Comparison of ENCODE assay signal across 12 cellular contexts in the genomic region with DNA sequence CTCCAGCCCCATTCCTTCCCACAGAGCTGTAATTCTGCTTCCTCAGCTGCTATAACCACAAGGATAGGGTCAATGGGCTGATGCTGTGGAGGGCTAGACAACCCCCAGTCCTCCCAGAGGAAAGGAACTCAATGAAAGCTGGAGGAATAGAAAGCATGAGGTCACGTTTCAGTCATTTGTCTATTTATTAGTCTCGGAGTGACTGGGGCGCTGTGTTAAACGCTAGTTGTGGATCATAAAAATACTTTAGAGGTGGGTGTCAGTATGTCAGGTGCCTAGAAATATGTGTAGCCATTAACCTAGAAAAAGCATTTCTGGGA. TPM values are rescaled to one million over a fixed set of nuclear protein-coding genes. Genes with fewer than 3 reads are reported as not detected.
DNase-seq lines count a peak whose midpoint lies in the region; ATAC-seq and TF ChIP-seq lines count a peak whose summit lies in the region.
"Had no signal": no experiment of that assay in that cellular context is flagged by ENCODE, and none has a peak within 500 bp of the region (broad histone marks: within the 10 kb centered on the region; RNA-seq: fewer than 3 reads in every experiment).

No MANE protein-coding gene starts in this region.

- TF ChIP-seq EP300 in suprapubic skin (IDR thresholded peaks at IDR 0.05) = no peak

- H3K9me2 ChIP-seq in DOHH2 (replicated peaks; ENCODE audit: control insufficient read depth, low read length) = no peaks in the 10 kb centered on the region
- H3K9me2 ChIP-seq in PC-3 (replicated peaks; ENCODE audit: low read length) = no peaks in the 10 kb centered on the region

- CTCF ChIA-PET in activated CD8-positive, alpha-beta T cell treated with anti-CD3 and anti-CD28 coated beads, Interleukin-2, amount 10 ng/mL, durations not matched to agents 7 days and 5 days (lab: Charles Lee) = interaction anchor here (1.3 kb wide), 1 partner anchor 286 kb away, joined by 4 read pairs; no protein-coding TSS in a partner anchor
- CTCF ChIA-PET in PC-3 (lab: Charles Lee) = no interaction called here

- H2AFZ ChIP-seq in PC-3 (ENCODE audit: low read length) = no peak overlapping the region

- H3K4me3 ChIP-seq in DOHH2 (ENCODE audit: low read length) = peak overlapping the region; percentile 48
- H3K4me3 ChIP-seq in PC-3 (ENCODE audit: low read length) = no peak overlapping the region
- no peak overlapping the region for H3K4me3 ChIP-seq in suprapubic skin

- H3K4me1 Mint-ChIP-seq in activated CD8-positive, alpha-beta T cell treated with anti-CD3 and anti-CD28 coated beads, Interleukin-2, amount 10 ng/mL, durations not matched to agents 7 days and 5 days (ENCODE audit: low read depth) = peaks cover 64% of the 10 kb centered on the region

- H3K4me2 ChIP-seq in DOHH2 (ENCODE audit: low read length) (peak overlapping the region; percentile 62), PC-3 (ENCODE audit: low read length) (no peak overlapping the region)

- no peaks in the 10 kb centered on the region for H3K36me3 ChIP-seq in DOHH2 (ENCODE audit: control insufficient read depth, low read length)
- H3K36me3 ChIP-seq in PC-3 (ENCODE audit: low read depth, low read length) = no peaks in the 10 kb centered on the region
- H3K36me3 ChIP-seq in suprapubic skin = no peaks in the 10 kb centered on the region

- no peak overlapping the region for H3K9ac ChIP-seq in PC-3 (ENCODE audit: low read length)

- H3K27me3 ChIP-seq in DOHH2 (ENCODE audit: control insufficient read depth, low read length) (no peaks in the 10 kb centered on the region), PC-3 (ENCODE audit: low read length) (0 out of 2 replicates have a peak, but pooled peaks cover 5% of the 10 kb centered on the region), suprapubic skin (peaks cover 20% of the 10 kb centered on the region)

- H3K9me3 Mint-ChIP-seq in activated CD8-positive, alpha-beta T cell treated with anti-CD3 and anti-CD28 coated beads, Interleukin-2, amount 10 ng/mL, durations not matched to agents 7 days and 5 days (ENCODE audit: insufficient read depth) = no peaks in the 10 kb centered on the region
- H3K9me3 Mint-ChIP-seq: memory B cell had no signal

- intact Hi-C loops in PC-3 (cut with micrococcal nuclease) = no loop called here

- no peak overlapping the region for H3K27ac Mint-ChIP-seq in activated CD8-positive, alpha-beta T cell treated with anti-CD3 and anti-CD28 coated beads, Interleukin-2, amount 10 ng/mL, durations not matched to agents 7 days and 5 days
- H3K27ac Mint-ChIP-seq: memory B cell had no signal

- H3K4me3 Mint-ChIP-seq in activated CD8-positive, alpha-beta T cell treated with anti-CD3 and anti-CD28 coated beads, Interleukin-2, amount 10 ng/mL, durations not matched to agents 7 days and 5 days = no peak overlapping the region

- peak; percentile 16 for DNase-seq in activated CD8-positive, alpha-beta T cell treated with anti-CD3 and anti-CD28 coated beads, Interleukin-2, amount 10 ng/mL, durations not matched to agents 7 days and 5 days
- DNase-seq in activated effector memory CD4-positive, alpha-beta T cell treated with anti-CD3 and anti-CD28 coated beads, Interleukin-2, amount 50 U/mL, for 16 hours = no peak
- no peak for DNase-seq in PC-3
- DNase-seq in suprapubic skin (ENCODE audit: low spot score in 2 of 2) = no peak
- DNase-seq in stimulated activated CD4-positive, alpha-beta T cell treated with anti-CD3 and anti-CD28 coated beads, Interleukin-2, amount 100 ng/mL, for 48 hours = no peak
- DNase-seq: central memory CD4-positive, alpha-beta T cell; NCI-H748 treated with DMSO at 0.1 percent for 48 hours; T1000 had no signal

- no peak for TF ChIP-seq POLR2A in suprapubic skin (IDR thresholded peaks at IDR 0.05)

- no peaks in the 10 kb centered on the region for H3K79me2 ChIP-seq in DOHH2 (ENCODE audit: control insufficient read depth, low read length)
- H3K79me2 ChIP-seq in PC-3 (ENCODE audit: low read length) = no peaks in the 10 kb centered on the region

- H3K4me1 ChIP-seq in DOHH2 (ENCODE audit: control insufficient read depth, low read length) (peaks cover 60% of the 10 kb centered on the region), PC-3 (ENCODE audit: insufficient read depth, low read length) (no peaks in the 10 kb centered on the region), suprapubic skin (peaks cover 4% of the 10 kb centered on the region)

- no peaks in the 10 kb centered on the region for H3K9me3 ChIP-seq in DOHH2 (ENCODE audit: control insufficient read depth, insufficient read depth, low read length)
- no peaks in the 10 kb centered on the region for H3K9me3 ChIP-seq in PC-3 (ENCODE audit: low read length)
- no peaks in the 10 kb centered on the region for H3K9me3 ChIP-seq in suprapubic skin

- POLR2A ChIA-PET in activated CD8-positive, alpha-beta T cell treated with anti-CD3 and anti-CD28 coated beads, Interleukin-2, amount 10 ng/mL, durations not matched to agents 7 days and 5 days (lab: Charles Lee) = no interaction called here
- POLR2A ChIA-PET in PC-3 (lab: Charles Lee; ENCODE audit: unreplicated experiment) = no interaction called here

- H4K20me1 ChIP-seq in DOHH2 (ENCODE audit: control insufficient read depth, insufficient read depth, low read depth, low read length) (no peaks in the 10 kb centered on the region), PC-3 (ENCODE audit: low read length) (no peaks in the 10 kb centered on the region)

- H3K27ac ChIP-seq in DOHH2 (ENCODE audit: low read depth, low read length) = no peak overlapping the region
- no peak overlapping the region for H3K27ac ChIP-seq in PC-3 (ENCODE audit: low read length)
- no peak overlapping the region for H3K27ac ChIP-seq in suprapubic skin

- no peak for TF ChIP-seq CTCF in DOHH2 (IDR thresholded peaks at IDR 0.05; ENCODE audit: low read depth, low read length, poor library complexity, severe bottlenecking)
- TF ChIP-seq CTCF in PC-3 (conservative IDR thresholded peaks at IDR 0.05; ENCODE audit: low read depth, low read length) = no peak
- no peak for TF ChIP-seq CTCF in suprapubic skin (IDR thresholded peaks at IDR 0.05)

- ATAC-seq in GM19438 (IDR thresholded peaks at IDR 0.05; ENCODE audit: low read depth, unreplicated experiment) (peak; percentile 10), HG03097 (IDR thresholded peaks at IDR 0.05; ENCODE audit: low FRiP score, unreplicated experiment) (peak; percentile 19), PC-3 (no peak)
- ATAC-seq in activated CD8-positive, alpha-beta T cell treated with anti-CD3 and anti-CD28 coated beads, Interleukin-2, amount 10 ng/mL, durations not matched to agents 7 days and 5 days = no peak

- H3F3A ChIP-seq in DOHH2 (ENCODE audit: control insufficient read depth, insufficient read depth) (no peaks in the 10 kb centered on the region), PC-3 (ENCODE audit: low read length, unreplicated experiment) (no peaks in the 10 kb centered on the region)

- no TSS peak for BruUV-seq in PC-3 (replicated peaks; lab: Mats Ljungman, UMichigan)

- no peaks in the 10 kb centered on the region for H3K36me3 Mint-ChIP-seq in activated CD8-positive, alpha-beta T cell treated with anti-CD3 and anti-CD28 coated beads, Interleukin-2, amount 10 ng/mL, durations not matched to agents 7 days and 5 days (ENCODE audit: low read depth)
- H3K36me3 Mint-ChIP-seq: memory B cell had no signal

- H3K27me3 Mint-ChIP-seq in activated CD8-positive, alpha-beta T cell treated with anti-CD3 and anti-CD28 coated beads, Interleukin-2, amount 10 ng/mL, durations not matched to agents 7 days and 5 days (ENCODE audit: low read depth) = peaks cover 23% of the 10 kb centered on the region

- WGBS in suprapubic skin = 56% methylated on average over 4 of the region's 4 CpGs

RNA-seq across cellular contexts. Expression of a gene that starts 0.8 kb away (rescaled TPM):
- under 1 TPM; 0.16 to 0.84 TPM for total RNA-seq in activated CD8-positive, alpha-beta T cell treated with anti-CD3 and anti-CD28 coated beads, Interleukin-2, amount 10 ng/mL, durations not matched to agents 7 days and 5 days
- total RNA-seq in PC-3 (2014; rRNA removed) (not detected in 2 replicates), suprapubic skin (not detected)

RNA-seq across cellular contexts. Expression of a gene that starts 13.5 kb away (rescaled TPM):
- total RNA-seq in activated CD8-positive, alpha-beta T cell treated with anti-CD3 and anti-CD28 coated beads, Interleukin-2, amount 10 ng/mL, durations not matched to agents 7 days and 5 days = 1 to 10 TPM; 1.2 to 1.5 TPM
- not detected in 2 replicates for total RNA-seq in PC-3 (2014; rRNA removed)
- 1 to 10 TPM in 1 of 4 donors, not detected in 3; 1.5 TPM for total RNA-seq in suprapubic skin

RNA-seq across cellular contexts. Expression of a gene that starts 20.9 kb away (rescaled TPM):
- total RNA-seq in activated CD8-positive, alpha-beta T cell treated with anti-CD3 and anti-CD28 coated beads, Interleukin-2, amount 10 ng/mL, durations not matched to agents 7 days and 5 days = 1 to 10 TPM; 6.7 to 8.1 TPM
- total RNA-seq in PC-3 (2014; rRNA removed) (1.4 and 4.3 TPM in 2 replicates), suprapubic skin (10 to 100 TPM in 2 of 4 donors, 1 to 10 TPM in 2; 6.1 to 28.3 (median 12.8) TPM)

Comparison
In these comparisons a context has a peak if more than half of its experiments do, and no peak if none do; other contexts are left out.
1. ATAC-seq: peak in GM19438 (single experiment) and HG03097 (single experiment); none in activated CD8-positive, alpha-beta T cell treated with anti-CD3 and anti-CD28 coated beads, Interleukin-2, amount 10 ng/mL, durations not matched to agents 7 days and 5 days (single experiment) and PC-3 (single experiment).